Comparison of ENCODE assay signal across 16 cellular contexts in genomic region chr5:141771562-141771961, GRCh38.
DNase-seq lines count a peak whose midpoint lies in the region; ATAC-seq and TF ChIP-seq lines count a peak whose summit lies in the region.
"Had no signal": no experiment of that assay in that cellular context is flagged by ENCODE, and none has a peak within 500 bp of the region (broad histone marks: within the 10 kb centered on the region; RNA-seq: fewer than 3 reads in every experiment).

No MANE protein-coding gene starts in this region.

- H3K4me1 ChIP-seq in iPS-20b (ENCODE audit: insufficient read depth, low read length) (peaks cover 8% of the 10 kb centered on the region; the same call in 1 of the 2 replicates), left lung (no peaks in the 10 kb centered on the region)
- H3K4me1 ChIP-seq: BE2C, SJSA1 had no signal

- no peaks in the 10 kb centered on the region for H3K36me3 Mint-ChIP-seq in WTC11
- H3K36me3 Mint-ChIP-seq: IgD-negative memory B cell had no signal

- intact Hi-C loops in left lung (cut with DNase I): no loop called here

- no peaks in the 10 kb centered on the region for H3K27me3 ChIP-seq in iPS-20b (ENCODE audit: insufficient read depth, low read length)
- H3K27me3 ChIP-seq in left lung: no peaks in the 10 kb centered on the region
- H3K27me3 ChIP-seq: BE2C had no signal

- CTCF ChIA-PET in WTC11 (lab: Charles Lee): interaction anchor here (0.6 to 3.6 kb wide), 12 partner anchors 9 to 107 kb away, joined by 3 to 24 read pairs (median 3); partner anchors contain the start of gene PCDH1

- POLR2A ChIA-PET in WTC11 (lab: Charles Lee): interaction anchor here (1.9 kb wide), 1 partner anchor 40 kb away, joined by 4 read pairs; no protein-coding TSS in a partner anchor

- H3K4me1 Mint-ChIP-seq in WTC11: peaks cover 20% of the 10 kb centered on the region
- H3K4me1 Mint-ChIP-seq: CD4-positive, alpha-beta memory T cell; IgD-negative memory B cell had no signal

- H3K9me3 Mint-ChIP-seq in WTC11: peaks cover 8% of the 10 kb centered on the region

- no peak overlapping the region for H3K4me3 ChIP-seq in iPS-20b (ENCODE audit: low read length)
- no peak overlapping the region for H3K4me3 ChIP-seq in left lung
- H3K4me3 ChIP-seq: SJSA1 had no signal

- TF ChIP-seq CTCF in WTC11 (IDR thresholded peaks at IDR 0.05): no peak
- no peak for TF ChIP-seq CTCF in left lung (IDR thresholded peaks at IDR 0.05)

- H3K27ac ChIP-seq in cingulate gyrus (ENCODE audit: low read depth, low read length) (peak overlapping the region; percentile 90), iPS-20b (ENCODE audit: low read length) (no peak overlapping the region), temporal lobe (ENCODE audit: low read depth, low read length) (peak overlapping the region; percentile 85), left lung (no peak overlapping the region)
- H3K27ac ChIP-seq: SJSA1 had no signal

- H3K27me3 Mint-ChIP-seq in WTC11 (ENCODE audit: low read depth): peaks cover 2% of the 10 kb centered on the region; the same call in 1 of the 2 replicates

- DNase-seq in WTC11 (ENCODE audit: low spot score) (no peak), DMS53 treated with DMSO at 0.1 percent for 48 hours (lab: John Stamatoyannopoulos, UW; ENCODE audit: unreplicated experiment) (no peak), left lung (no peak)
- DNase-seq: BE2C; CD4-positive, alpha-beta memory T cell; NCI-H1417 treated with DMSO at 0.1 percent for 48 hours; NCI-H2029 treated with DMSO at 0.1 percent for 48 hours; NCI-H524 treated with DMSO at 0.1 percent for 48 hours; RPMI8226 had no signal

- peak overlapping the region; percentile 7; the same call in 1 of the 2 replicates for H3K9ac ChIP-seq in iPS-20b (ENCODE audit: low read depth, low read length)

- no peak overlapping the region for H3K4me3 Mint-ChIP-seq in WTC11
- H3K4me3 Mint-ChIP-seq: CD4-positive, alpha-beta memory T cell; IgD-negative memory B cell had no signal

- ATAC-seq in WTC11: no peak
- ATAC-seq in GM18870 (IDR thresholded peaks at IDR 0.05; ENCODE audit: unreplicated experiment): no peak
- no peak for ATAC-seq in left lung
- ATAC-seq: HCT116 had no signal

- H3K36me3 ChIP-seq in iPS-20b (ENCODE audit: insufficient read depth, low read depth, low read length) (no peaks in the 10 kb centered on the region), left lung (no peaks in the 10 kb centered on the region)
- H3K36me3 ChIP-seq: BE2C, SJSA1 had no signal

- H3K9me3 ChIP-seq in iPS-20b (ENCODE audit: insufficient read depth, low read depth, low read length): no peaks in the 10 kb centered on the region
- H3K9me3 ChIP-seq in left lung: no peaks in the 10 kb centered on the region
- H3K9me3 ChIP-seq: BE2C, SJSA1 had no signal

- H3K27ac Mint-ChIP-seq in WTC11: no peak overlapping the region
- H3K27ac Mint-ChIP-seq: IgD-negative memory B cell had no signal

TF ChIP-seq in WTC11, 78 proteins besides CTCF, POLR2A, EP300 and RAD21:
- 0 out of 2 replicates have a peak, but pooled peaks have one; percentile 45 for TF ChIP-seq PRDM15 (CRISPR knock-in tag; IDR thresholded peaks at IDR 0.05)
- no peak for TF ChIP-seq AFF4 (CRISPR knock-in tag; IDR thresholded peaks at IDR 0.05; ENCODE audit: borderline replicate concordance)
- no peak for TF ChIP-seq ATF1 (CRISPR knock-in tag; IDR thresholded peaks at IDR 0.05)
- no peak for TF ChIP-seq FOXK1 (CRISPR knock-in tag; IDR thresholded peaks at IDR 0.05)
- TF ChIP-seq CREM (CRISPR knock-in tag; IDR thresholded peaks at IDR 0.05): no peak
- TF ChIP-seq SMAD3 (CRISPR knock-in tag; IDR thresholded peaks at IDR 0.05; ENCODE audit: borderline replicate concordance): no peak
- TF ChIP-seq TCF7 (CRISPR knock-in tag; IDR thresholded peaks at IDR 0.05; ENCODE audit: low read depth): no peak

Comparison
In these comparisons a context has a peak if more than half of its experiments do, and no peak if none do; other contexts are left out.
1. H3K27ac ChIP-seq: peak in cingulate gyrus (single experiment) and temporal lobe (single experiment); none in iPS-20b (single experiment) and left lung (0 of 2).